ENCODE assay signal across 8 cellular contexts in the genomic region with DNA sequence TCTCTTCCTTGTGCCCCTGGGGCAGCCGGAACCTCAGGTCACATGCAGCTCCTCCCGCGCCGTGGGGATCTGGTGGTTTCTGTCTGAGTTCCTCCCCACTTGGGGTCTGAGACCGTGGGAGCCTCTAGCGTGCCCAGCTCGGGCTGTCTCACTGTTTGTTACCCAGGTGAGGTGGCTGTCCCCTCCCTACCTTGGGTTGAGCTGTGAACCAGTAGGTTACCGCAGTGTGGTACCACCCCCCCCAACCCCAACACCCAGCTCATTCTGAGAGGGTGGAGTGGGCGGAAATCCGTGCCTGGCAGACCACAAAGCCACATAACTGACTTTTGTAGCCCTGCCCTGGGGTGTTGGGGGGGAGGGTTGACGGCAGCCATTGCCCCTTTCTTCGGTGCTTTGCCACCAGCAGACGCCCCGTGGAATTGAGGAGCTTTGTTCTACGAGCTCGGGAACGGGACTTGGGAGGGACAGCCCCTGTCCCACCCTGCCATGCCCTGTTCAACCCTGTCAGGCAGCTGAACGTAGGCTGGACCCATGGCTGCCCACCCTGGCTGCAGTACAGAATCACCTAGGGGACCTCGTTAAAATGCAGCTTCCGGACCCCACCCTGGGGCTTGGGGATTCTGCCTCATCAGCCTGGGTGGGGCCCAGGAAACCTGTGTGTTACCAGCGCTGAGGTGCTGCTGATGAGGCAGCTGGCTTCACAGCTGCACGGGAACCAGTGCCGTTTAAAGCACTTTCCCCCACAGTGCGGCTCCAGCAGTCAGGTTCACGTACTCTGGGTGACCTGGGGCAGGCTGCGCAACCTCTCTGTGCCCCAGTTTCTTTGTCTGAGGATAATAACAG. TPM values are rescaled to one million over a fixed set of nuclear protein-coding genes. Genes with fewer than 3 reads are reported as not detected.
A peak's percentile ranks its signal among the peaks of the same experiment; 100 is the strongest.
DNase-seq lines count a peak whose midpoint lies in the region; ATAC-seq lines count a peak whose summit lies in the region.

No MANE protein-coding gene starts in this region.

- peak; percentile 44 for ATAC-seq in HG03442 (IDR thresholded peaks at IDR 0.05; ENCODE audit: unreplicated experiment)
- peak; percentile 56 for ATAC-seq in Right ventricle myocardium superior (ENCODE audit: poor library complexity)
- no peak for ATAC-seq in HG03469 (IDR thresholded peaks at IDR 0.05; ENCODE audit: unreplicated experiment)

- DNase-seq in GDM1 (lab: John Stamatoyannopoulos, UW) (peak; percentile 81), Right ventricle myocardium superior (peak; percentile 60), iPS-NIHi11 (ENCODE audit: low spot score) (no peak), NCI-H187 treated with DMSO at 0.1 percent for 48 hours (lab: John Stamatoyannopoulos, UW) (no peak)
- peak; percentile 93 for DNase-seq in activated CD4-positive, alpha-beta T cell treated with anti-CD3 and anti-CD28 coated beads, Interleukin-2, amount 50 U/mL, for 1 hour
- peak; percentile 82 to 83 for DNase-seq in stimulated activated CD8-positive, alpha-beta memory T cell treated with anti-CD3 and anti-CD28 coated beads, Interleukin-15, amount 100 ng/mL, for 48 hours (ENCODE audit: low read depth in 2 of 2)

- intact Hi-C loops in Right ventricle myocardium superior (cut with DNase I), result no loop called here

RNA-seq across cellular contexts. Expression of a gene that starts 18.5 kb away (rescaled TPM):
- 46.8 TPM for total RNA-seq in Right ventricle myocardium superior

Comparison
In these comparisons a context has a peak if more than half of its experiments do, and no peak if none do; other contexts are left out.
1. DNase-seq: peak in GDM1 (single experiment), activated CD4-positive, alpha-beta T cell treated with anti-CD3 and anti-CD28 coated beads, Interleukin-2, amount 50 U/mL, for 1 hour (single experiment), Right ventricle myocardium superior (single experiment) and stimulated activated CD8-positive, alpha-beta memory T cell treated with anti-CD3 and anti-CD28 coated beads, Interleukin-15, amount 100 ng/mL, for 48 hours (2 of 2); none in iPS-NIHi11 (single experiment) and NCI-H187 treated with DMSO at 0.1 percent for 48 hours (single experiment).